In the genomic region with DNA sequence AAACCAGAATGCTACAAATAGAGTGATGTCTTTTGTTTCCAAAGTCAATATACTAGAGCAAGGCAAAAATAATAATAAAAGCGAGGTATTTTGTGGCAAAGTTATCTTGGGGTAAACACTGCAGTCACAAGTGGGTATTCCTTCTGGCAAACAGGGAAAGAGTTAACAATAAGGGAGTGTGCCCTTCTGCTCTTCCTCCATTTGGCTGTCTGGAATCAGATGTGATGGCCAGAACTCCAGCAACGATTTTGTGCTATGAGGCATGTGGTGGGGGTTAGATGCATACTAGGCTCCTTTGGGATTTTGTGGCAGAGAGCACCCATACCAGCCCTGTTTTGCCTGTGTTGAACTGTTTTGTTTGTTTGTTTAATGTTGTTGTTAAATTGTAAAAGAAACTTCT, we compare ENCODE assay signal across 4 cellular contexts.
TF ChIP-seq lines count a peak whose summit lies in the region.

No MANE protein-coding gene starts in this region.

TF ChIP-seq in A549, 52 proteins besides CTCF, POLR2A, EP300 and RAD21:
- no peak for TF ChIP-seq FOSB (CRISPR knock-in tag; IDR thresholded peaks at IDR 0.05)

TF ChIP-seq in HEK293, 187 proteins besides CTCF, POLR2A, EP300 and RAD21:
- peak; percentile 60 for TF ChIP-seq SETDB1 (IDR thresholded peaks at IDR 0.05; ENCODE audit: insufficient read length, low read length)
- TF ChIP-seq, protein P1, sequence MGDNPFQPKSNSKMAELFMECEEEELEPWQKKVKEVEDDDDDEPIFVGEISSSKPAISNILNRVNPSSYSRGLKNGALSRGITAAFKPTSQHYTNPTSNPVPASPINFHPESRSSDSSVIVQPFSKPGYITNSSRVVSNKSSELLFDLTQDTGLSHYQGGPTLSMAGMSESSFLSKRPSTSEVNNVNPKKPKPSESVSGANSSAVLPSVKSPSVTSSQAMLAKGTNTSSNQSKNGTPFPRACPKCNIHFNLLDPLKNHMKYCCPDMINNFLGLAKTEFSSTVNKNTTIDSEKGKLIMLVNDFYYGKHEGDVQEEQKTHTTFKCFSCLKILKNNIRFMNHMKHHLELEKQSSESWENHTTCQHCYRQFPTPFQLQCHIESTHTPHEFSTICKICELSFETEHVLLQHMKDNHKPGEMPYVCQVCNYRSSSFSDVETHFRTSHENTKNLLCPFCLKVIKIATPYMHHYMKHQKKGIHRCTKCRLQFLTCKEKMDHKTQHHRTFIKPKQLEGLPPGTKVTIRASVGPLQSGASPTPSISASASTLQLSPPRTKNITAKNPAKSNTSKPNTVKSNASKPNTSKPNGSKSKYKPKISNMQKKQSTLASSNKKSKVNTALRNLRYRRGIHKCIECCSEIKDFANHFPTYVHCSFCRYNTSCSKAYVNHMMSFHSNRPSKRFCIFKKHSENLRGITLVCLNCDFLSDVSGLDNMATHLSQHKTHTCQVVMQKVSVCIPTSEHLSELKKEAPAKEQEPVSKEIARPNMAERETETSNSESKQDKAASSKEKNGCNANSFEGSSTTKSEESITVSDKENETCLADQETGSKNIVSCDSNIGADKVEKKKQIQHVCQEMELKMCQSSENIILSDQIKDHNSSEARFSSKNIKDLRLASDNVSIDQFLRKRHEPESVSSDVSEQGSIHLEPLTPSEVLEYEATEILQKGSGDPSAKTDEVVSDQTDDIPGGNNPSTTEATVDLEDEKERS (tag by site-specific recombination; IDR thresholded peaks at IDR 0.05), result peak; percentile 89; the same call in 1 of the 2 replicates
- no peak for TF ChIP-seq ZBTB48 (tag by site-specific recombination; IDR thresholded peaks at IDR 0.05)
- TF ChIP-seq ZNF660 (tag by site-specific recombination; IDR thresholded peaks at IDR 0.05), result no peak
- TF ChIP-seq SALL2 (tag by site-specific recombination; IDR thresholded peaks at IDR 0.05; ENCODE audit: borderline replicate concordance), result no peak

TF ChIP-seq in WTC11, 78 proteins besides CTCF, POLR2A, EP300 and RAD21:
- TF ChIP-seq NFATC4 (CRISPR knock-in tag; IDR thresholded peaks at IDR 0.05) (no peak), GTF2I (CRISPR knock-in tag; conservative IDR thresholded peaks at IDR 0.05) (peak; percentile 83; the same call in 1 of the 2 replicates)

TF ChIP-seq in H1, 55 proteins besides CTCF, POLR2A, EP300 and RAD21:
- TF ChIP-seq SP2 (IDR thresholded peaks at IDR 0.05; ENCODE audit: low read length) (no peak), BACH1 (IDR thresholded peaks at IDR 0.05; ENCODE audit: low read length) (no peak), HDAC2 (IDR thresholded peaks at IDR 0.05; ENCODE audit: borderline replicate concordance in 1 of 2, low read depth in 2 of 2, low read length in 2 of 2) (peak in 1 of 2 experiments; percentile 63; a peak in 1 of 4 replicates), KDM1A (IDR thresholded peaks at IDR 0.05; ENCODE audit: borderline replicate concordance, low read length) (peak; percentile 80; the same call in 1 of the 2 replicates), CBX8 (IDR thresholded peaks at IDR 0.05; ENCODE audit: borderline replicate concordance, low read depth, low read length) (no peak), SUZ12 (IDR thresholded peaks at IDR 0.05; ENCODE audit: low read length) (no peak), SAP30 (IDR thresholded peaks at IDR 0.05; ENCODE audit: insufficient read depth, insufficient replicate concordance, low read length) (no peak), RNF2 (IDR thresholded peaks at IDR 0.05; ENCODE audit: borderline replicate concordance, low read depth, low read length, missing control alignments, poor library complexity, severe bottlenecking) (no peak), EGR1 (IDR thresholded peaks at IDR 0.05; ENCODE audit: borderline replicate concordance, low read depth, low read length) (no peak), SIN3A (conservative IDR thresholded peaks at IDR 0.05 in 1 of 2, IDR thresholded peaks at IDR 0.05 in 1 of 2; ENCODE audit: low read depth in 1 of 2, low read length in 2 of 2) (no peak)
- TF ChIP-seq, protein P2, sequence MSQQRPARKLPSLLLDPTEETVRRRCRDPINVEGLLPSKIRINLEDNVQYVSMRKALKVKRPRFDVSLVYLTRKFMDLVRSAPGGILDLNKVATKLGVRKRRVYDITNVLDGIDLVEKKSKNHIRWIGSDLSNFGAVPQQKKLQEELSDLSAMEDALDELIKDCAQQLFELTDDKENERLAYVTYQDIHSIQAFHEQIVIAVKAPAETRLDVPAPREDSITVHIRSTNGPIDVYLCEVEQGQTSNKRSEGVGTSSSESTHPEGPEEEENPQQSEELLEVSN (IDR thresholded peaks at IDR 0.05), result no peak
